Comparison of ENCODE assay signal across 14 cellular contexts in genomic region chr6:139378882-139379341, GRCh38. TPM values are rescaled to one million over a fixed set of nuclear protein-coding genes. Genes with fewer than 3 reads are reported as not detected.
DNase-seq lines count a peak whose midpoint lies in the region; ATAC-seq and TF ChIP-seq lines count a peak whose summit lies in the region.
"Had no signal": no experiment of that assay in that cellular context is flagged by ENCODE, and none has a peak within 500 bp of the region (broad histone marks: within the 10 kb centered on the region; RNA-seq: fewer than 3 reads in every experiment).

No MANE protein-coding gene starts in this region.

- H3K27me3 Mint-ChIP-seq in H9 (ENCODE audit: low read depth) = no peaks in the 10 kb centered on the region; the same call in 1 of the 2 replicates

- H3K23me2 ChIP-seq in H9 (ENCODE audit: insufficient read length, low read depth, low read length, poor library complexity, severe bottlenecking) = peaks cover 14% of the 10 kb centered on the region

- no peak overlapping the region for H3K4me3 ChIP-seq in RWPE2 (ENCODE audit: severe bottlenecking)
- H3K4me3 ChIP-seq: left lung, suprapubic skin had no signal

- no peak overlapping the region for H4K91ac ChIP-seq in H9 (ENCODE audit: insufficient read length, low read depth, low read length)

- no peak overlapping the region for H3K4me2 ChIP-seq in H9 (ENCODE audit: insufficient read depth, insufficient read length, low read length)

- H4K8ac ChIP-seq in H9 (replicated peaks; ENCODE audit: insufficient read length, low read depth, low read length) = no peak overlapping the region

- H2BK15ac ChIP-seq in H9 (ENCODE audit: low read depth, low read length) = no peak overlapping the region

- H3K4me1 Mint-ChIP-seq in H9 = peaks cover 14 to 19% of the 10 kb centered on the region in 2 experiments

- no peak overlapping the region for H4K5ac ChIP-seq in H9 (ENCODE audit: insufficient read length, low read depth, low read length)

- H3K9me3 ChIP-seq in RWPE2 (ENCODE audit: severe bottlenecking) (no peaks in the 10 kb centered on the region), H9 (ENCODE audit: control insufficient read depth, low read depth, low read length) (no peaks in the 10 kb centered on the region)
- H3K9me3 ChIP-seq: left lung, suprapubic skin had no signal

- peaks cover 6 to 9% of the 10 kb centered on the region in 2 experiments; a peak in 4 of 5 replicates for H3K9me3 Mint-ChIP-seq in H9
- H3K9me3 Mint-ChIP-seq: T-helper 1 cell treated with Interleukin-12 subunit alpha and Interleukin-12 subunit beta and Interleukin-4 antibody, amounts not matched to agents 30 μg/mL and 1 μg/mL, for 36 hours had no signal

- H2BK12ac ChIP-seq in H9 (ENCODE audit: insufficient read length, low read depth, low read length) = no peak overlapping the region

- H3K36me3 ChIP-seq in RWPE2 (ENCODE audit: low read depth) = no peaks in the 10 kb centered on the region
- H3K36me3 ChIP-seq: left lung, suprapubic skin had no signal

- DNase-seq in AML-193 (lab: John Stamatoyannopoulos, UW) (peak; percentile 47 to 61), HK-2 (ENCODE audit: unreplicated experiment) (peak; percentile 41), RWPE2 (ENCODE audit: low spot score) (no peak), foreskin keratinocyte (peak; percentile 78 to 90), H9 (no peak), NCI-H1417 treated with DMSO at 0.1 percent for 48 hours (lab: John Stamatoyannopoulos, UW) (no peak)
- DNase-seq: C1 segment of cervical spinal cord, caudate nucleus, left lung, NCI-H524 had no signal

- H2BK120ac ChIP-seq in H9 (ENCODE audit: low read depth, low read length, poor library complexity, severe bottlenecking) = no peak overlapping the region

- peak; percentile 51 for ATAC-seq in RWPE2 (ENCODE audit: low read depth)
- ATAC-seq in foreskin keratinocyte = peak; percentile 64
- no peak for ATAC-seq in HG02759 (IDR thresholded peaks at IDR 0.05; ENCODE audit: unreplicated experiment)
- ATAC-seq in HG03159 (IDR thresholded peaks at IDR 0.05; ENCODE audit: unreplicated experiment) = no peak
- ATAC-seq: left lung had no signal

- no peak overlapping the region for H2AFZ ChIP-seq in H9 (ENCODE audit: low read length)

- H3K79me2 ChIP-seq in H9 (ENCODE audit: insufficient read depth, low read length) = no peaks in the 10 kb centered on the region

- H2BK5ac ChIP-seq in H9 (ENCODE audit: insufficient read length, low read length) = no peak overlapping the region

- H3K23ac ChIP-seq in H9 (ENCODE audit: insufficient read length, low read depth, low read length) = no peak overlapping the region

- H3K36me3 Mint-ChIP-seq in H9 (ENCODE audit: insufficient read depth in 1 of 3, low read depth in 3 of 3) = peaks cover 5 to 10% (median 9%) of the 10 kb centered on the region in 3 experiments

- no peak overlapping the region for H3K4me3 Mint-ChIP-seq in H9
- H3K4me3 Mint-ChIP-seq: T-helper 1 cell treated with Interleukin-12 subunit alpha and Interleukin-12 subunit beta and Interleukin-4 antibody, amounts not matched to agents 30 μg/mL and 1 μg/mL, for 36 hours had no signal

- no peak for TF ChIP-seq CTCF in RWPE2 (IDR thresholded peaks at IDR 0.05; ENCODE audit: poor library complexity, severe bottlenecking)
- no peak for TF ChIP-seq CTCF in foreskin keratinocyte (conservative IDR thresholded peaks at IDR 0.05)
- no peak for TF ChIP-seq CTCF in H9 (conservative IDR thresholded peaks at IDR 0.05)

- WGBS in H9 (ENCODE audit: extremely low coverage, insufficient read length, low lambda C conversion rate) = no CpG with 5 or more reads among the region's 1 CpG

- no peaks in the 10 kb centered on the region for H4K20me1 ChIP-seq in H9 (ENCODE audit: control insufficient read depth, insufficient read depth, insufficient read length)

- peak overlapping the region; percentile 42 for H3K27ac ChIP-seq in RWPE2 (ENCODE audit: poor library complexity, severe bottlenecking)
- H3K27ac ChIP-seq in foreskin keratinocyte = no peak overlapping the region
- no peak overlapping the region for H3K27ac ChIP-seq in H9 (ENCODE audit: insufficient read length, low read depth, low read length)
- H3K27ac ChIP-seq: left lung, suprapubic skin had no signal

- no peak overlapping the region for H3K9ac ChIP-seq in H9 (ENCODE audit: extremely low read depth, insufficient read length, low read length)

- no peak overlapping the region for H3T11ph ChIP-seq in H9 (ENCODE audit: low read length)

- H3K14ac ChIP-seq in H9 (ENCODE audit: insufficient read depth, low read length) = no peak overlapping the region

- H3K56ac ChIP-seq in H9 (ENCODE audit: insufficient read length, low read depth, low read length) = no peak overlapping the region

- no peak overlapping the region for H3K18ac ChIP-seq in H9 (ENCODE audit: insufficient read length, low read depth, low read length)

- no peak overlapping the region for H3K4ac ChIP-seq in H9 (ENCODE audit: low read depth, low read length)

- H3K79me1 ChIP-seq in H9 (ENCODE audit: insufficient read depth, low read depth, low read length, poor library complexity, severe bottlenecking) = no peaks in the 10 kb centered on the region

- no peak overlapping the region for H3K27ac Mint-ChIP-seq in H9
- H3K27ac Mint-ChIP-seq: T-helper 1 cell treated with Interleukin-12 subunit alpha and Interleukin-12 subunit beta and Interleukin-4 antibody, amounts not matched to agents 30 μg/mL and 1 μg/mL, for 36 hours had no signal

- H2AK5ac ChIP-seq in H9 (ENCODE audit: insufficient read length, low read length) = no peak overlapping the region

- H3K27me3 ChIP-seq in RWPE2 (ENCODE audit: insufficient read depth, poor library complexity, severe bottlenecking) = no peaks in the 10 kb centered on the region
- no peaks in the 10 kb centered on the region for H3K27me3 ChIP-seq in foreskin keratinocyte
- no peaks in the 10 kb centered on the region for H3K27me3 ChIP-seq in H9 (ENCODE audit: insufficient read depth, low read length)
- H3K27me3 ChIP-seq: left lung, suprapubic skin had no signal

- H3K4me1 ChIP-seq in RWPE2 (ENCODE audit: insufficient read depth, poor library complexity, severe bottlenecking) = peaks cover 27% of the 10 kb centered on the region
- H3K4me1 ChIP-seq in foreskin keratinocyte = peaks cover 5% of the 10 kb centered on the region
- peaks cover 6% of the 10 kb centered on the region; the same call in 1 of the 2 replicates for H3K4me1 ChIP-seq in H9 (ENCODE audit: insufficient read depth, low read length)

- no peak overlapping the region for H2BK20ac ChIP-seq in H9 (ENCODE audit: low read depth, low read length, poor library complexity, severe bottlenecking)

RNA-seq across cellular contexts. Expression of gene CITED2, which starts 4.5 kb away (rescaled TPM):
- 9.8 and 13.8 TPM in 2 replicates for total RNA-seq in foreskin keratinocyte
- 7.9 and 11.0 TPM in 2 replicates for polyA plus RNA-seq in foreskin keratinocyte
- 107 and 110 TPM in 2 replicates for total RNA-seq in H9 (2021)

Comparison
In these comparisons a context has a peak if more than half of its experiments do, and no peak if none do; other contexts are left out.
1. DNase-seq: peak in AML-193 (2 of 2), HK-2 (single experiment) and foreskin keratinocyte (2 of 2); none in RWPE2 (single experiment), H9 (single experiment) and NCI-H1417 treated with DMSO at 0.1 percent for 48 hours (single experiment).
2. ATAC-seq: peak in RWPE2 (single experiment) and foreskin keratinocyte (single experiment); none in HG02759 (single experiment) and HG03159 (single experiment).